8 cellular contexts compared by ENCODE assay signal in genomic region chr5:10760976-10761841, GRCh38. TPM values are rescaled to one million over a fixed set of nuclear protein-coding genes. Genes with fewer than 3 reads are reported as not detected.
DNase-seq lines count a peak whose midpoint lies in the region; ATAC-seq and TF ChIP-seq lines count a peak whose summit lies in the region.

A gene with protein sequence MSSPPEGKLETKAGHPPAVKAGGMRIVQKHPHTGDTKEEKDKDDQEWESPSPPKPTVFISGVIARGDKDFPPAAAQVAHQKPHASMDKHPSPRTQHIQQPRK (minus strand): TSS chr5:10761234. CDS start chr5:10761068, 166 bp downstream.

- peak within 1 kb of the TSS; percentile 77 for H3K9ac ChIP-seq in HUES64 (ENCODE audit: low read depth, low read length)
- H3K9ac ChIP-seq in mucosa of rectum (ENCODE audit: low read depth in 1 of 2, low read length in 2 of 2), result peak within 1 kb of the TSS; percentile 86 to 90

- H3K27ac ChIP-seq in HUES64 (ENCODE audit: low read depth, low read length) (peak within 1 kb of the TSS; percentile 71; the same call in 1 of the 2 replicates), mucosa of rectum (ENCODE audit: low read depth in 2 of 2, low read length in 2 of 2) (peak within 1 kb of the TSS; percentile 92 to 94)

- H3K27me3 ChIP-seq in HUES64 (ENCODE audit: insufficient read depth, low read length) (peaks cover 20% of the 10 kb centered on the region), mucosa of rectum (ENCODE audit: control insufficient read depth in 2 of 2, insufficient read depth in 2 of 2, low read length in 2 of 2) (no peaks in the 10 kb centered on the region)

- H3K4me1 ChIP-seq in HUES64 (ENCODE audit: insufficient read depth, low read length) (peaks cover 12% of the 10 kb centered on the region), mucosa of rectum (ENCODE audit: control insufficient read depth in 2 of 2, insufficient read depth in 2 of 2, low read length in 2 of 2) (peaks cover 19 to 23% of the 10 kb centered on the region in 2 donors)

- H3K36me3 ChIP-seq in HUES64 (ENCODE audit: insufficient read depth, low read length) (no peaks in the 10 kb centered on the region), mucosa of rectum (ENCODE audit: control insufficient read depth in 2 of 2, insufficient read depth in 2 of 2, low read length in 2 of 2) (peaks cover 0 to 3% of the 10 kb centered on the region in 2 donors)

- H3K9me3 ChIP-seq in HUES64 (ENCODE audit: insufficient read depth, low read depth, low read length) (no peaks in the 10 kb centered on the region), mucosa of rectum (ENCODE audit: control insufficient read depth in 2 of 2, low read length in 2 of 2) (no peaks in the 10 kb centered on the region)

- DNase-seq in DMS 273 (lab: John Stamatoyannopoulos, UW; ENCODE audit: unreplicated experiment), result peak; percentile 95
- peak; percentile 93 for DNase-seq in OCI-M1 (lab: John Stamatoyannopoulos, UW)
- peak; percentile 93 for DNase-seq in activated T-cell treated with anti-CD3 and anti-CD28 coated beads, Interleukin-2, amount 50 U/mL, for 1 hour
- DNase-seq in erythroblast (lab: John Stamatoyannopoulos, UW), result peak; percentile 92 to 96
- peak; percentile 89 for DNase-seq in stimulated activated CD8-positive, alpha-beta memory T cell treated with anti-CD3 and anti-CD28 coated beads, Interleukin-4, amount 100 ng/mL, for 48 hours

- WGBS in HUES64, result under 1% methylated on average over 99 of the region's 109 CpGs

- ATAC-seq in GM21515 (IDR thresholded peaks at IDR 0.05; ENCODE audit: unreplicated experiment), result peak; percentile 78

- peak; percentile 57 for TF ChIP-seq POLR2A in erythroblast (IDR thresholded peaks at IDR 0.05; ENCODE audit: low read length)

- H3K4me3 ChIP-seq in HUES64 (ENCODE audit: low read length) (peak within 1 kb of the TSS; percentile 90), mucosa of rectum (ENCODE audit: low read length in 2 of 2) (peak within 1 kb of the TSS; percentile 74 to 94)

RNA-seq across cellular contexts. Expression of the gene that starts here (rescaled TPM):
- polyA plus RNA-seq in HUES64 (2013, experiment 1 of 2), result 47.8 TPM
- 58.1 TPM for polyA plus RNA-seq in HUES64 (2013, experiment 2 of 2)

Comparison
In these comparisons a context has a peak if more than half of its experiments do, and no peak if none do; other contexts are left out.
1. Peak in every context shown above with its lines: DNase-seq, ATAC-seq, H3K4me3 ChIP-seq and H3K27ac ChIP-seq.